Comparison of ENCODE assay signal across 8 cellular contexts in the genomic region with DNA sequence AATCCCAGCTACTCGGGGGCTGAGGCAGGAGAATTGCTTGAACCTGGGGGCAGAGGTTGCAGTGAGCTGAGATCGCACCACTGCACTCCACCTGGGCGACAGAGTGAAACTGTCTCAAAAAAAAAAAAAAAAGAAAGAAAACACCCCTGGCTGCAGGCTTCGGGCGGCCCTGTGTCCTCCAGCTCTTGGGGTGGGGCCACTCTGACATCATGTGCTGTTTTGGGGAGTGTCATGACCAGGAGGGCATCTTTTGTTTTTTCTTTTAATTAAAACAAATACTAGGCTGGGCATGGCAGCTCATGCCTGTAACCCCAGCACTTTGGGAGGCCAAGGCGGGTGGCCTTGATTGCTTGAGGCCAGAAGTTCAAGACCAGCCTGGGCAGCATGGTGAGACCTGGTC. TPM values are rescaled to one million over a fixed set of nuclear protein-coding genes. Genes with fewer than 3 reads are reported as not detected.
DNase-seq lines count a peak whose midpoint lies in the region; ATAC-seq and TF ChIP-seq lines count a peak whose summit lies in the region.
"Not testable (repeated sequence)": the region's sequence is repeated elsewhere in the genome, so short reads cannot be mapped to it uniquely, and the experiment has no call there.

No MANE protein-coding gene starts in this region.

- CTCF ChIA-PET in HEK293 (lab: Yijun Ruan, JAX) = interaction anchor here (0.6 to 2.0 kb wide), 3 partner anchors 10 to 209 kb away, joined by 3 to 9 read pairs (median 3); no protein-coding TSS in a partner anchor

- H3K4me3 Mint-ChIP-seq in nephron progenitor cell; osteocyte (ENCODE audit: unreplicated experiment); stimulated activated effector memory CD8-positive, alpha-beta T cell treated with anti-CD3 and anti-CD28 coated beads, Interleukin-12 subunit alpha, Interleukin-12 subunit beta, amount 100 ng/mL, for 72 hours: not testable (repeated sequence)

- not testable (repeated sequence) for H3K27me3 Mint-ChIP-seq in nephron progenitor cell (ENCODE audit: low read depth, poor library complexity); osteocyte (ENCODE audit: unreplicated experiment)

- H3K36me3 ChIP-seq in HEK293 (ENCODE audit: control insufficient read depth in 2 of 2, insufficient read depth in 1 of 2, low read length in 2 of 2) = peaks cover 0 to 29% of the 10 kb centered on the region in 2 experiments; a peak in 2 of 3 replicates
- H3K36me3 ChIP-seq in right lobe of liver = peaks cover 0 to 13% (median 6%) of the 10 kb centered on the region in 4 donors
- peaks cover 12% of the 10 kb centered on the region in 2 donors for H3K36me3 ChIP-seq in thyroid gland

- not testable (repeated sequence) for H3K9me3 Mint-ChIP-seq in nephron progenitor cell; osteocyte (ENCODE audit: unreplicated experiment); stimulated activated effector memory CD8-positive, alpha-beta T cell treated with anti-CD3 and anti-CD28 coated beads, Interleukin-12 subunit alpha, Interleukin-12 subunit beta, amount 100 ng/mL, for 72 hours

- not testable (repeated sequence) for H3K27me3 ChIP-seq in right lobe of liver, thyroid gland

- peaks cover 14% of the 10 kb centered on the region for H3K4me1 Mint-ChIP-seq in nephron progenitor cell
- peaks cover 27% of the 10 kb centered on the region for H3K4me1 Mint-ChIP-seq in osteocyte (ENCODE audit: unreplicated experiment)
- not testable (repeated sequence) for H3K4me1 Mint-ChIP-seq in stimulated activated effector memory CD8-positive, alpha-beta T cell treated with anti-CD3 and anti-CD28 coated beads, Interleukin-12 subunit alpha, Interleukin-12 subunit beta, amount 100 ng/mL, for 72 hours

- peak; percentile 26 for ATAC-seq in left colon
- ATAC-seq in right lobe of liver = peak in 3 of 4 donors; percentile 14 to 61 (median 24)
- not testable (repeated sequence) for ATAC-seq in stimulated activated effector memory CD8-positive, alpha-beta T cell treated with anti-CD3 and anti-CD28 coated beads, Interleukin-12 subunit alpha, Interleukin-12 subunit beta, amount 100 ng/mL, for 72 hours

- H3K27ac ChIP-seq in 22Rv1 (peak overlapping the region; percentile 13; the same call in 1 of the 2 replicates), thyroid gland (peak overlapping the region; percentile 43 to 77 (median 63))
- H3K27ac ChIP-seq in HEK293 (ENCODE audit: extremely low read depth, low read depth, low read length); right lobe of liver: not testable (repeated sequence)

- 57% methylated on average over 1 of the region's 6 CpGs for WGBS in right lobe of liver (ENCODE audit: insufficient coverage, low coverage, low lambda C conversion rate, missing lambda C conversion rate)
- WGBS in thyroid gland, 2 donors = 55 to 69% methylated on average over 6 of the region's 6 CpGs

- not testable (repeated sequence) for TF ChIP-seq POLR2A in right lobe of liver (IDR thresholded peaks at IDR 0.05); thyroid gland (IDR thresholded peaks at IDR 0.05)

- POLR2A ChIA-PET in HEK293 (lab: Yijun Ruan, JAX) = interaction anchor here (0.7 kb wide), 1 partner anchor 602 kb away, joined by 7 read pairs; a partner anchor contains a TSS

- H3K27ac Mint-ChIP-seq in nephron progenitor cell (peak overlapping the region; percentile 87), osteocyte (ENCODE audit: unreplicated experiment) (peak overlapping the region; percentile 9)
- peak overlapping the region; percentile 68 for H3K27ac Mint-ChIP-seq in stimulated activated effector memory CD8-positive, alpha-beta T cell treated with anti-CD3 and anti-CD28 coated beads, Interleukin-12 subunit alpha, Interleukin-12 subunit beta, amount 100 ng/mL, for 72 hours

- DNase-seq in left colon; right lobe of liver; nephron progenitor cell; osteocyte (ENCODE audit: extremely low spot score, unreplicated experiment); stimulated activated effector memory CD8-positive, alpha-beta T cell treated with anti-CD3 and anti-CD28 coated beads, Interleukin-12 subunit alpha, Interleukin-12 subunit beta, amount 100 ng/mL, for 72 hours (ENCODE audit: low spot score in 2 of 2): not testable (repeated sequence)
- peak; percentile 67 to 76 for DNase-seq in thyroid gland

- not testable (repeated sequence) for H3K4me3 ChIP-seq in HEK293 (ENCODE audit: low read depth, low read length); right lobe of liver; thyroid gland (replicated peaks in 1 of 3)

- H3K36me3 Mint-ChIP-seq in nephron progenitor cell (ENCODE audit: low read depth); osteocyte (ENCODE audit: unreplicated experiment): not testable (repeated sequence)
- peaks cover 28% of the 10 kb centered on the region for H3K36me3 Mint-ChIP-seq in stimulated activated effector memory CD8-positive, alpha-beta T cell treated with anti-CD3 and anti-CD28 coated beads, Interleukin-12 subunit alpha, Interleukin-12 subunit beta, amount 100 ng/mL, for 72 hours

- not testable (repeated sequence) for TF ChIP-seq CTCF in 22Rv1 (IDR thresholded peaks at IDR 0.05); HEK293 (tag by site-specific recombination; IDR thresholded peaks at IDR 0.05); right lobe of liver (IDR thresholded peaks at IDR 0.05); nephron progenitor cell (IDR thresholded peaks at IDR 0.05); osteocyte (IDR thresholded peaks at IDR 0.05); thyroid gland (IDR thresholded peaks at IDR 0.05)

- intact Hi-C loops in left colon (cut with DNase I, micrococcal nuclease); thyroid gland (cut with DNase I): not testable (repeated sequence)
- intact Hi-C loops in right lobe of liver (cut with DNase I) = loop anchor here in 1 of 2 donors (10.0 kb wide), 1 partner anchor 46 kb away; no protein-coding TSS in a partner anchor

- H3K4me1 ChIP-seq in HEK293 (ENCODE audit: control insufficient read depth, insufficient read depth, low read length); right lobe of liver: not testable (repeated sequence)
- peaks cover 48 to 53% of the 10 kb centered on the region in 2 donors for H3K4me1 ChIP-seq in thyroid gland

- not testable (repeated sequence) for H3K9me3 ChIP-seq in HEK293 (ENCODE audit: control insufficient read depth, insufficient read depth, low read depth, low read length); right lobe of liver; thyroid gland

TF ChIP-seq in HEK293, 187 proteins besides CTCF, POLR2A, EP300 and RAD21:
- peak; percentile 81 for TF ChIP-seq KLF1 (tag by site-specific recombination; IDR thresholded peaks at IDR 0.05)

RNA-seq across cellular contexts. Expression of a gene that starts 52.1 kb away (rescaled TPM):
- total RNA-seq in left colon = 10 to 100 TPM; 43.9 to 46.2 TPM
- total RNA-seq in right lobe of liver = 10 to 100 TPM; 14.2 to 36.9 (median 29.1) TPM
- 48.4 and 49.0 TPM in 2 replicates for total RNA-seq in osteocyte
- 10 to 100 TPM; 44.3 to 87.2 (median 75.8) TPM for total RNA-seq in thyroid gland

Comparison
In these comparisons a context has a peak if more than half of its experiments do, and no peak if none do; other contexts are left out.
1. H3K27ac Mint-ChIP-seq: peak in every context shown above with its lines; median percentile 87 in nephron progenitor cell; 68 in stimulated activated effector memory CD8-positive, alpha-beta T cell treated with anti-CD3 and anti-CD28 coated beads, Interleukin-12 subunit alpha, Interleukin-12 subunit beta, amount 100 ng/mL, for 72 hours; 9 in osteocyte.